Comparison of ENCODE assay signal across 1 cellular context in genomic region chr14:34782031-34782430, GRCh38.
TF ChIP-seq lines count a peak whose summit lies in the region.

No MANE protein-coding gene starts in this region.

TF ChIP-seq in endothelial cell of umbilical vein, 7 proteins besides CTCF, POLR2A, EP300 and RAD21 (continued from another document):
- TF ChIP-seq MAX (IDR thresholded peaks at IDR 0.05; ENCODE audit: insufficient read depth, insufficient read length) (no peak), POLR2AphosphoS5 (IDR thresholded peaks at IDR 0.05; ENCODE audit: insufficient read depth, low read depth, low read length) (no peak)
